In genomic region chr19:2719910-2720776, GRCh38 we compare ENCODE assay signal across 9 cellular contexts. TPM values are rescaled to one million over a fixed set of nuclear protein-coding genes. Genes with fewer than 3 reads are reported as not detected.
DNase-seq lines count a peak whose midpoint lies in the region; ATAC-seq and TF ChIP-seq lines count a peak whose summit lies in the region.
"Had no signal": no experiment of that assay in that cellular context is flagged by ENCODE, and none has a peak within 500 bp of the region (broad histone marks: within the 10 kb centered on the region; RNA-seq: fewer than 3 reads in every experiment).

No MANE protein-coding gene starts in this region.

- no peak for TF ChIP-seq EP300 in gastroesophageal sphincter (IDR thresholded peaks at IDR 0.05)

- H3K4me1 ChIP-seq in gastroesophageal sphincter, result peaks cover 0 to 47% (median 20%) of the 10 kb centered on the region in 3 donors
- peaks cover 16% of the 10 kb centered on the region for H3K4me1 ChIP-seq in parathyroid adenoma

- H3K4me3 ChIP-seq in gastroesophageal sphincter (peak overlapping the region; percentile 51 to 70), parathyroid adenoma (ENCODE audit: low read depth, low read length) (peak overlapping the region; percentile 70)

- H2AFZ ChIP-seq in parathyroid adenoma, result peak overlapping the region; percentile 54

- H3K27ac ChIP-seq in gastroesophageal sphincter (peak overlapping the region in 3 of 4 donors; percentile 51 to 70 (median 62)), parathyroid adenoma (peak overlapping the region; percentile 6)

- H3K36me3 ChIP-seq in gastroesophageal sphincter (peaks cover 0 to 20% of the 10 kb centered on the region in 2 donors), parathyroid adenoma (ENCODE audit: control insufficient read depth, insufficient read depth, low read length) (no peaks in the 10 kb centered on the region)

- H3K9ac ChIP-seq in parathyroid adenoma, result peak overlapping the region; percentile 53

- H3K9me3 ChIP-seq in gastroesophageal sphincter (peaks cover 0 to 5% (median 0%) of the 10 kb centered on the region in 3 donors), parathyroid adenoma (ENCODE audit: control insufficient read depth, low read length) (no peaks in the 10 kb centered on the region)

- peak overlapping the region; percentile 91 for H3K4me2 ChIP-seq in parathyroid adenoma (ENCODE audit: low read length)

- intact Hi-C loops in left colon (cut with DNase I, micrococcal nuclease), result no loop called here

- TF ChIP-seq POLR2A in gastroesophageal sphincter (IDR thresholded peaks at IDR 0.05), result no peak

- peaks cover 40% of the 10 kb centered on the region for H3K27me3 ChIP-seq in gastroesophageal sphincter
- no peaks in the 10 kb centered on the region for H3K27me3 ChIP-seq in parathyroid adenoma (ENCODE audit: control insufficient read depth, insufficient read depth, low read length)

- no peaks in the 10 kb centered on the region for H3K79me2 ChIP-seq in parathyroid adenoma

- ATAC-seq in gastroesophageal sphincter (no peak), left colon (no peak)

- DNase-seq in D341Med (ENCODE audit: low spot score), result peak; percentile 69
- peak; percentile 29 for DNase-seq in RKO (ENCODE audit: low spot score)
- no peak for DNase-seq in SW480 (ENCODE audit: low spot score)
- no peak for DNase-seq in left colon
- DNase-seq in SHP77 treated with DMSO at 0.1 percent for 48 hours (lab: John Stamatoyannopoulos, UW), result no peak
- DNase-seq in NCI-H146 (lab: John Stamatoyannopoulos, UW), result no peak
- DNase-seq: activated CD4-positive, CD25-positive, alpha-beta regulatory T cell had no signal

- WGBS in gastroesophageal sphincter (ENCODE audit: low coverage in 1 of 2), 2 donors, result 0 to 8% methylated on average over 4 of the region's 37 CpGs

- peak in 1 of 4 experiments; percentile 25 for TF ChIP-seq CTCF in gastroesophageal sphincter (IDR thresholded peaks at IDR 0.05)
- TF ChIP-seq CTCF in parathyroid adenoma (IDR thresholded peaks at IDR 0.05), result no peak

RNA-seq across cellular contexts. Expression of gene DIRAS1, which starts 1.0 kb away (rescaled TPM):
- total RNA-seq in gastroesophageal sphincter (10 to 100 TPM in 3 of 4 donors, 1 to 10 TPM in 1; 4.7 to 25.8 (median 11.7) TPM), left colon (1 to 10 TPM in 1 of 2 donors, under 1 TPM in 1; 0.52 to 1.1 TPM)

RNA-seq across cellular contexts. Expression of gene GNG7, which starts 17.6 kb away (rescaled TPM):
- total RNA-seq in gastroesophageal sphincter, result 10 to 100 TPM in 2 of 4 donors, 1 to 10 TPM in 2; 4.7 to 15.6 (median 9.2) TPM
- total RNA-seq in left colon, result 1 to 10 TPM; 1.4 to 5.3 TPM

RNA-seq across cellular contexts. Expression of gene SLC39A3, which starts 19.7 kb away (rescaled TPM):
- total RNA-seq in gastroesophageal sphincter, result 10 to 100 TPM; 26.3 to 42.7 (median 30.7) TPM
- total RNA-seq in left colon, result 10 to 100 TPM; 21.6 to 24.9 TPM

Comparison
In these comparisons a context has a peak if more than half of its experiments do, and no peak if none do; other contexts are left out.
1. DNase-seq: peak in D341Med (single experiment) and RKO (single experiment); none in SW480 (single experiment), left colon (0 of 2), SHP77 treated with DMSO at 0.1 percent for 48 hours (single experiment) and NCI-H146 (single experiment).